In the genomic region with DNA sequence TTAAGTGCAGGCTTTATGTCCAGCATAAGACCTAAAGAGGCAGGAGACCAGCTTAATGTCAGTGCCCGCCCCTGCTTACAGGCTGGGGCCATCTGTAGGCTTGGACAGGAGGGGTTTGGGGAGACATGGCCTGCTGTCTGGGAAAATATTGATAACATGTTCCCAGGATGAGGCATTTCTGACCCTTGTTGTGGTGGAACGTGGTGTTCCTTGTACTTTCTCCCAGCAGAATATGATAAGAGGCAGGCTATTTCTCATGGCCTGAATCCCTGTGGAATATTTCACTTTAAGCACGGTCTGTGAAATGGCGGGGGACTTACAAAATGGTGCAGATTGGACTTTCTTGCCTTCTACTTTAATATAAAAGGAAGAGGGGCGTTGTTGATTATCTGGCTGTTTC, we compare ENCODE assay signal across 39 cellular contexts. TPM values are rescaled to one million over a fixed set of nuclear protein-coding genes. Genes with fewer than 3 reads are reported as not detected.
"Had no signal": no experiment of that assay in that cellular context is flagged by ENCODE, and none has a peak within 500 bp of the region (broad histone marks: within the 10 kb centered on the region; RNA-seq: fewer than 3 reads in every experiment).

No MANE protein-coding gene starts in this region.

- H3K4me3 ChIP-seq: mucosa of descending colon, pancreas, prostate gland, smooth muscle cell, thyroid gland, upper lobe of left lung, vagina had no signal

- H3K9me3 ChIP-seq: mucosa of descending colon, pancreas, prostate gland, thyroid gland, upper lobe of left lung, vagina had no signal

- ATAC-seq: esophagus mucosa; mucosa of descending colon; pancreas; stimulated activated memory B cell treated with anti-CD40 and anti-IgM and Interleukin-4, amounts not matched to agents 10 μg/mL and 1 μg/mL and 100 μg/mL, for 72 hours; stimulated activated naive CD8-positive, alpha-beta T cell treated with anti-CD3 and anti-CD28 coated beads, Interleukin-15, amount 100 ng/mL, for 72 hours had no signal

- H3K4me2 ChIP-seq: smooth muscle cell had no signal

- H3K4me1 ChIP-seq: pancreas, thyroid gland, upper lobe of left lung, vagina had no signal

- H3K27ac ChIP-seq: brain microvascular endothelial cell, pancreas, prostate gland, thyroid gland, upper lobe of left lung, vagina had no signal

- DNase-seq: activated CD4-positive, alpha-beta memory T cell treated with anti-CD3 and anti-CD28 coated beads for 36 hours; activated CD4-positive, alpha-beta T cell treated with anti-CD3 and anti-CD28 coated beads, Interleukin-2, amount 10 ng/mL, durations not matched to agents 24 days and 14 days; activated CD4-positive, CD25-positive, alpha-beta regulatory T cell treated with anti-CD3 and anti-CD28 coated beads, Interleukin-2, amount 50 U/mL, for 72 hours; activated CD8-positive, alpha-beta memory T cell treated with anti-CD3 and anti-CD28 coated beads, Interleukin-2, amount 50 U/mL, for 4 hours; activated effector memory CD4-positive, alpha-beta T cell treated with anti-CD3 and anti-CD28 coated beads, Interleukin-2, amount 50 U/mL, for 16 hours; activated naive CD4-positive, alpha-beta T cell treated with anti-CD3 and anti-CD28 coated beads, Interleukin-2, amount 10 ng/mL, durations not matched to agents 7 days and 5 days; activated naive CD8-positive, alpha-beta T cell treated with anti-CD3 and anti-CD28 coated beads, Interleukin-2, amount 10 ng/mL, durations not matched to agents 7 days and 5 days; activated T-cell treated with anti-CD3 and anti-CD28 coated beads, Interleukin-2, amount 50 U/mL, for 1 hour; amniotic stem cell; brain microvascular endothelial cell; caudate nucleus; foreskin melanocyte; hypothalamus; immature natural killer cell; kidney; mucosa of descending colon; nephron progenitor cell; pancreas; retina; stimulated activated CD4-positive, alpha-beta T cell treated with anti-CD3 and anti-CD28 coated beads, Interleukin-1b, Interleukin-23, amount 100 ng/mL, for 48 hours; stimulated activated CD4-positive, alpha-beta T cell treated with anti-CD3 and anti-CD28 coated beads, Interleukin-4, amount 100 ng/mL, for 4 hours; stimulated activated CD8-positive, alpha-beta memory T cell treated with anti-CD3 and anti-CD28 coated beads, Interleukin-4, amount 100 ng/mL, for 48 hours; stimulated activated naive CD8-positive, alpha-beta T cell treated with anti-CD3 and anti-CD28 coated beads, Interleukin-15, amount 100 ng/mL, for 72 hours; substantia nigra; SW 1271; T-helper 9 cell; thyroid gland; upper lobe of left lung had no signal

- H3K36me3 ChIP-seq: brain microvascular endothelial cell, pancreas, prostate gland, thyroid gland, upper lobe of left lung, vagina had no signal

- H3K27me3 ChIP-seq: brain microvascular endothelial cell, pancreas, thyroid gland, upper lobe of left lung, vagina had no signal

RNA-seq across cellular contexts. Expression of a gene that starts 41.9 kb away (rescaled TPM):
- total RNA-seq: activated CD4-positive, alpha-beta memory T cell treated with anti-CD3 and anti-CD28 coated beads for 36 hours; activated CD4-positive, alpha-beta T cell treated with anti-CD3 and anti-CD28 coated beads, Interleukin-2, amount 10 ng/mL, durations not matched to agents 24 days and 14 days; activated CD8-positive, alpha-beta memory T cell treated with anti-CD3 and anti-CD28 coated beads for 36 hours; activated naive CD8-positive, alpha-beta T cell treated with anti-CD3 and anti-CD28 coated beads, Interleukin-2, amount 10 ng/mL, durations not matched to agents 7 days and 5 days; activated T-helper 1 cell treated with anti-CD3 and anti-CD28 coated beads, Interleukin-12 subunit alpha, Interleukin-12 subunit beta, Interleukin-2, Interleukin-4 antibody, amounts not matched to agents 30 ng/mL and 10 ng/mL and 1 ng/mL, durations not matched to agents 14 hours and 24 hours and 36 hours; astrocyte; chondrocyte had no signal
- polyA plus RNA-seq: immature natural killer cell had no signal

RNA-seq across cellular contexts. Expression of a gene that starts 48.7 kb away (rescaled TPM):
- total RNA-seq: activated CD4-positive, alpha-beta memory T cell treated with anti-CD3 and anti-CD28 coated beads for 36 hours; activated CD4-positive, alpha-beta T cell treated with anti-CD3 and anti-CD28 coated beads, Interleukin-2, amount 10 ng/mL, durations not matched to agents 24 days and 14 days; activated CD8-positive, alpha-beta memory T cell treated with anti-CD3 and anti-CD28 coated beads for 36 hours; activated naive CD8-positive, alpha-beta T cell treated with anti-CD3 and anti-CD28 coated beads, Interleukin-2, amount 10 ng/mL, durations not matched to agents 7 days and 5 days; activated T-helper 1 cell treated with anti-CD3 and anti-CD28 coated beads, Interleukin-12 subunit alpha, Interleukin-12 subunit beta, Interleukin-2, Interleukin-4 antibody, amounts not matched to agents 30 ng/mL and 10 ng/mL and 1 ng/mL, durations not matched to agents 14 hours and 24 hours and 36 hours; astrocyte; chondrocyte; glomerular endothelial cell; lung microvascular endothelial cell had no signal
- polyA plus RNA-seq: immature natural killer cell had no signal
